ENCODE assay signal across 10 cellular contexts in genomic region chr4:2813446-2814405, GRCh38. TPM values are rescaled to one million over a fixed set of nuclear protein-coding genes. Genes with fewer than 3 reads are reported as not detected.
DNase-seq lines count a peak whose midpoint lies in the region; ATAC-seq, FAIRE-seq and TF ChIP-seq lines count a peak whose summit lies in the region.
"Had no signal": no experiment of that assay in that cellular context is flagged by ENCODE, and none has a peak within 500 bp of the region (broad histone marks: within the 10 kb centered on the region; RNA-seq: fewer than 3 reads in every experiment).

No MANE protein-coding gene starts in this region.

- TF ChIP-seq CTCF in esophagus muscularis mucosa (IDR thresholded peaks at IDR 0.05) (no peak), spleen (IDR thresholded peaks at IDR 0.05 in 8 of 11, conservative IDR thresholded peaks at IDR 0.05 in 3 of 11) (no peak), gastroesophageal sphincter (IDR thresholded peaks at IDR 0.05) (no peak)

- no peaks in the 10 kb centered on the region for H3K27me3 ChIP-seq in esophagus muscularis mucosa
- no peaks in the 10 kb centered on the region for H3K27me3 ChIP-seq in spleen (replicated peaks in 1 of 7)
- H3K27me3 ChIP-seq in gastroesophageal sphincter = no peaks in the 10 kb centered on the region

- H3K36me3 ChIP-seq in esophagus muscularis mucosa (peaks cover 0 to 11% (median 5%) of the 10 kb centered on the region in 4 donors), spleen (peaks cover 0 to 45% (median 9%) of the 10 kb centered on the region in 6 donors), gastroesophageal sphincter (peaks cover 0 to 10% of the 10 kb centered on the region in 2 donors)

- DNase-seq in GM18507 (ENCODE audit: extremely low spot score, insufficient read length, low read depth) = no peak
- DNase-seq in RKO (ENCODE audit: low spot score) = peak; percentile 40
- no peak for DNase-seq in esophagus muscularis mucosa (ENCODE audit: extremely low spot score)
- no peak for DNase-seq in spleen
- DNase-seq in RPMI8226 = no peak
- DNase-seq in NCI-H774 (lab: John Stamatoyannopoulos, UW) = no peak
- DNase-seq: NCI-H2081 had no signal

- no peaks in the 10 kb centered on the region for H3K9me3 ChIP-seq in esophagus muscularis mucosa
- H3K9me3 ChIP-seq in spleen = no peaks in the 10 kb centered on the region
- no peaks in the 10 kb centered on the region for H3K9me3 ChIP-seq in gastroesophageal sphincter

- peak; percentile 71 for FAIRE-seq in GM18507 (lab: Jason Lieb, UNC)
- FAIRE-seq: G401.6 had no signal

- H3K27ac ChIP-seq in esophagus muscularis mucosa (replicated peaks in 1 of 4) (peak overlapping the region in 1 of 4 donors; percentile 78), spleen (peak overlapping the region; percentile 58 to 97 (median 92)), gastroesophageal sphincter (peak overlapping the region in 1 of 4 donors; percentile 77)
- H3K27ac ChIP-seq: parathyroid adenoma had no signal

- H3K4me3 ChIP-seq in esophagus muscularis mucosa (peak overlapping the region; percentile 42 to 59 (median 46)), spleen (peak overlapping the region; percentile 57 to 91 (median 82)), gastroesophageal sphincter (peak overlapping the region in 1 of 2 donors; percentile 44)

- peaks cover 50 to 76% (median 58%) of the 10 kb centered on the region in 4 donors for H3K4me1 ChIP-seq in esophagus muscularis mucosa
- peaks cover 67 to 96% (median 93%) of the 10 kb centered on the region in 6 donors for H3K4me1 ChIP-seq in spleen
- peaks cover 0 to 67% (median 42%) of the 10 kb centered on the region in 3 donors for H3K4me1 ChIP-seq in gastroesophageal sphincter

- intact Hi-C loops in esophagus muscularis mucosa (cut with DNase I) (no loop called here), spleen (cut with DNase I; ENCODE audit: low total_unique reads) (loop anchor here (10.0 kb wide), 1 partner anchor 49 kb away; no protein-coding TSS in a partner anchor)

- no peak for ATAC-seq in gastroesophageal sphincter

- TF ChIP-seq POLR2A in esophagus muscularis mucosa (IDR thresholded peaks at IDR 0.05; ENCODE audit: low read depth) (no peak), spleen (IDR thresholded peaks at IDR 0.05) (no peak), gastroesophageal sphincter (IDR thresholded peaks at IDR 0.05) (no peak)

- 87% methylated on average over 11 of the region's 17 CpGs for WGBS in esophagus muscularis mucosa
- 42 to 59% (median 54%) methylated on average over 16 to 17 of the region's 17 CpGs for WGBS in spleen, 5 donors
- 87 to 94% methylated on average over 6 to 9 of the region's 17 CpGs for WGBS in gastroesophageal sphincter (ENCODE audit: low coverage in 1 of 2), 2 donors

- no peak for TF ChIP-seq EP300 in esophagus muscularis mucosa (IDR thresholded peaks at IDR 0.05)
- no peak for TF ChIP-seq EP300 in gastroesophageal sphincter (IDR thresholded peaks at IDR 0.05)

RNA-seq across cellular contexts. Expression of gene SH3BP2, which starts 20.8 kb away (rescaled TPM):
- total RNA-seq in esophagus muscularis mucosa (10 to 100 TPM; 25.2 to 34.5 (median 31.5) TPM), spleen (100 to 1,000 TPM; 150 to 295 (median 265) TPM), gastroesophageal sphincter (10 to 100 TPM; 26.8 to 36.4 (median 29.3) TPM)
- 100 to 1,000 TPM in 1 of 3 donors, 10 to 100 TPM in 2; 42.0 to 138 (median 43.5) TPM for polyA plus RNA-seq in spleen

RNA-seq across cellular contexts. Expression of gene ADD1, which starts 29.9 kb away (rescaled TPM):
- total RNA-seq in esophagus muscularis mucosa = 100 to 1,000 TPM; 253 to 402 (median 311) TPM
- total RNA-seq in spleen = 100 to 1,000 TPM; 260 to 348 (median 295) TPM
- 100 to 1,000 TPM; 175 to 224 (median 194) TPM for polyA plus RNA-seq in spleen
- total RNA-seq in gastroesophageal sphincter = 100 to 1,000 TPM; 230 to 384 (median 297) TPM

RNA-seq across cellular contexts. Expression of gene TNIP2, which starts 57.6 kb away (rescaled TPM):
- 10 to 100 TPM; 56.1 to 85.5 (median 75.4) TPM for total RNA-seq in esophagus muscularis mucosa
- 10 to 100 TPM; 35.1 to 52.5 (median 50.4) TPM for total RNA-seq in spleen
- 10 to 100 TPM; 32.7 to 53.5 (median 33.2) TPM for polyA plus RNA-seq in spleen
- 10 to 100 TPM; 54.8 to 74.0 (median 70.4) TPM for total RNA-seq in gastroesophageal sphincter

Comparison
In these comparisons a context has a peak if more than half of its experiments do, and no peak if none do; other contexts are left out.
1. RNA of gene SH3BP2, which starts 20.8 kb away (total RNA-seq): 150 to 295 TPM in spleen; 25.2 to 34.5 TPM in esophagus muscularis mucosa and 26.8 to 36.4 TPM in gastroesophageal sphincter; every median in the first group is over 4 times any median in the second.